Comparison of ENCODE assay signal across 10 cellular contexts in the genomic region with DNA sequence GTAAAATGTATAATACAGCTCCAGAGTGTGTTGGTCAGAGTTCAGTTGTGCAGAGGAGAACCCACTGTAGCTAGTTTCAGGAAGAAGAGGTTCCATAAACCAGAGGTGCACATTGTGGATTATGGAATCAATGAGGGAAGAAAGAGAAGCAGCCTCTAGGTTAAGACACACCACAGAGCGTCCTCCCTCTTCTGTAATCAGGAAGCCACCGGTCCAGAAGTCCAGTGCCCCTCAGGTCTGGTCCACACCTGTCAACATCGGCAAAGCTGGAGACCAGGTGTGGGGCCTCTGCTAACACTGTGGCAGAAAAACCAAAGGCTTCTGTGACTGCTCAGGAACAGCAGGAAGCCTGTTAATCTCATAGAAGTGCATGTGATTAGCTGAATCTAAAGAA. TPM values are rescaled to one million over a fixed set of nuclear protein-coding genes. Genes with fewer than 3 reads are reported as not detected.
A peak's percentile ranks its signal among the peaks of the same experiment; 100 is the strongest.
DNase-seq lines count a peak whose midpoint lies in the region; ATAC-seq and TF ChIP-seq lines count a peak whose summit lies in the region.
"Had no signal": no experiment of that assay in that cellular context is flagged by ENCODE, and none has a peak within 500 bp of the region (broad histone marks: within the 10 kb centered on the region; RNA-seq: fewer than 3 reads in every experiment).

No MANE protein-coding gene starts in this region.

- H3K9ac ChIP-seq in endocrine pancreas (ENCODE audit: control insufficient read depth, insufficient read depth, low read length): peak overlapping the region; percentile 27

- H3K4me3 Mint-ChIP-seq in nephron: no peak overlapping the region

- peak overlapping the region; percentile 89 to 96 (median 94) for H3K27ac Mint-ChIP-seq in nephron

- H3K9me3 Mint-ChIP-seq in nephron: no peaks in the 10 kb centered on the region

- H3K4me1 Mint-ChIP-seq in nephron: peaks cover 22% of the 10 kb centered on the region

- peaks cover 4 to 65% (median 56%) of the 10 kb centered on the region in 9 donors for H3K4me1 ChIP-seq in heart right ventricle
- H3K4me1 ChIP-seq in right atrium auricular region: peaks cover 0 to 55% of the 10 kb centered on the region in 2 donors
- peaks cover 5% of the 10 kb centered on the region for H3K4me1 ChIP-seq in endocrine pancreas (ENCODE audit: control insufficient read depth, insufficient read depth, low read length)
- no peaks in the 10 kb centered on the region for H3K4me1 ChIP-seq in aorta (ENCODE audit: control insufficient read depth in 1 of 2, insufficient read depth in 2 of 2, low read length in 2 of 2)

- WGBS in heart right ventricle, 2 donors: 43 to 48% methylated on average over 3 of the region's 3 CpGs
- WGBS in aorta, 2 donors: 65 to 70% methylated on average over 3 of the region's 3 CpGs

- ATAC-seq in heart right ventricle (no peak), aorta (ENCODE audit: low FRiP score) (no peak), HG02798 (IDR thresholded peaks at IDR 0.05; ENCODE audit: poor library complexity, unreplicated experiment) (no peak)

- peaks cover 21% of the 10 kb centered on the region for H3K36me3 Mint-ChIP-seq in nephron (ENCODE audit: low read depth)

- H3K27me3 Mint-ChIP-seq in nephron (ENCODE audit: low read depth): no peaks in the 10 kb centered on the region

- DNase-seq in heart right ventricle: no peak
- DNase-seq in right atrium auricular region (ENCODE audit: low spot score): no peak
- DNase-seq in aorta: no peak
- no peak for DNase-seq in NCI-H2081 (lab: John Stamatoyannopoulos, UW)
- no peak for DNase-seq in SK-N-DZ (ENCODE audit: low spot score)
- DNase-seq: DMS79 had no signal

- intact Hi-C loops in heart right ventricle (cut with DNase I) (loop anchor here in 3 of 10 donors (5.0 to 10.0 kb wide), 2 partner anchors 52 to 54 kb away; a partner anchor contains a TSS), aorta (cut with DNase I) (loop anchor here in 1 of 2 donors (5.0 kb wide), 1 partner anchor 66 kb away; a partner anchor contains a TSS)

- peak overlapping the region in 9 of 10 donors; percentile 14 to 92 (median 85) for H3K27ac ChIP-seq in heart right ventricle
- peak overlapping the region in 1 of 2 donors; percentile 72 for H3K27ac ChIP-seq in right atrium auricular region
- peak overlapping the region; percentile 69 to 84 for H3K27ac ChIP-seq in aorta (ENCODE audit: low read depth in 1 of 2, low read length in 2 of 2)

- H3K36me3 ChIP-seq in heart right ventricle (peaks cover 0 to 80% (median 21%) of the 10 kb centered on the region in 9 donors), right atrium auricular region (peaks cover 22% of the 10 kb centered on the region), endocrine pancreas (ENCODE audit: control insufficient read depth, insufficient read depth, low read length) (no peaks in the 10 kb centered on the region), aorta (ENCODE audit: control insufficient read depth in 1 of 2, insufficient read depth in 2 of 2, low read length in 1 of 2) (no peaks in the 10 kb centered on the region)

- peak overlapping the region in 1 of 10 donors; percentile 34 for H3K4me3 ChIP-seq in heart right ventricle
- H3K4me3 ChIP-seq in right atrium auricular region: no peak overlapping the region
- H3K4me3 ChIP-seq in endocrine pancreas (ENCODE audit: control insufficient read depth, insufficient read depth, low read length): peak overlapping the region; percentile 6
- H3K4me3 ChIP-seq in aorta (ENCODE audit: low read length in 2 of 2): no peak overlapping the region
- H3K4me3 ChIP-seq: testis had no signal

- TF ChIP-seq CTCF in heart right ventricle (IDR thresholded peaks at IDR 0.05): no peak
- TF ChIP-seq CTCF in right atrium auricular region (IDR thresholded peaks at IDR 0.05): no peak
- TF ChIP-seq CTCF in nephron (IDR thresholded peaks at IDR 0.05; ENCODE audit: unreplicated experiment in 3 of 3): no peak

- H3K9me3 ChIP-seq in heart right ventricle (no peaks in the 10 kb centered on the region), right atrium auricular region (no peaks in the 10 kb centered on the region), endocrine pancreas (ENCODE audit: control insufficient read depth, low read length) (no peaks in the 10 kb centered on the region), aorta (ENCODE audit: control insufficient read depth, low read length) (no peaks in the 10 kb centered on the region)
- H3K9me3 ChIP-seq: testis had no signal

- no peaks in the 10 kb centered on the region for H3K27me3 ChIP-seq in heart right ventricle
- H3K27me3 ChIP-seq in right atrium auricular region: no peaks in the 10 kb centered on the region
- no peaks in the 10 kb centered on the region for H3K27me3 ChIP-seq in endocrine pancreas (ENCODE audit: control insufficient read depth, insufficient read depth, low read length)
- H3K27me3 ChIP-seq in aorta (ENCODE audit: control insufficient read depth in 1 of 2, insufficient read depth in 2 of 2, low read length in 1 of 2): no peaks in the 10 kb centered on the region
- H3K27me3 ChIP-seq: testis had no signal

RNA-seq across cellular contexts. Expression of a gene that starts 23.4 kb away (rescaled TPM):
- 10 to 100 TPM in 1 of 10 donors, 1 to 10 TPM in 9; 1.8 to 30.6 (median 3.3) TPM for total RNA-seq in heart right ventricle
- 10 to 100 TPM in 1 of 2 donors, 1 to 10 TPM in 1; 8.2 to 10.0 TPM for polyA plus RNA-seq in heart right ventricle
- total RNA-seq in right atrium auricular region: 1 to 10 TPM; 2.7 to 5.6 TPM
- 10 to 100 TPM; 15.6 to 23.1 TPM for total RNA-seq in aorta
- 10 to 100 TPM; 20.8 to 23.1 TPM for polyA plus RNA-seq in aorta
- polyA plus RNA-seq in SK-N-DZ (2014; cell fraction: cytosol; rRNA removed): 134 and 169 TPM in 2 replicates
- polyA plus RNA-seq in SK-N-DZ (2014; cell fraction: nucleus; rRNA removed): 828 and 858 TPM in 2 replicates

RNA-seq across cellular contexts. Expression of a gene that starts 54.3 kb away (rescaled TPM):
- 10 to 100 TPM; 30.6 to 79.3 (median 50.3) TPM for total RNA-seq in heart right ventricle
- 10 to 100 TPM; 21.1 to 29.4 TPM for polyA plus RNA-seq in heart right ventricle
- total RNA-seq in right atrium auricular region: 10 to 100 TPM; 38.2 to 94.7 TPM
- 10 to 100 TPM; 54.5 to 83.2 TPM for total RNA-seq in aorta
- polyA plus RNA-seq in aorta: 10 to 100 TPM; 16.2 to 40.4 TPM
- 26.6 and 28.1 TPM in 2 replicates for polyA plus RNA-seq in SK-N-DZ (2014; cell fraction: cytosol; rRNA removed)
- 41.0 and 61.6 TPM in 2 replicates for polyA plus RNA-seq in SK-N-DZ (2014; cell fraction: nucleus; rRNA removed)
